20 cellular contexts compared by ENCODE assay signal in genomic region chr11:133889188-133889587, GRCh38. TPM values are rescaled to one million over a fixed set of nuclear protein-coding genes. Genes with fewer than 3 reads are reported as not detected.
DNase-seq lines count a peak whose midpoint lies in the region; ATAC-seq lines count a peak whose summit lies in the region.
"Had no signal": no experiment of that assay in that cellular context is flagged by ENCODE, and none has a peak within 500 bp of the region (broad histone marks: within the 10 kb centered on the region; RNA-seq: fewer than 3 reads in every experiment).

No MANE protein-coding gene starts in this region.

- peaks cover 23% of the 10 kb centered on the region for H3K9me3 ChIP-seq in BLaER1
- peaks cover 9 to 25% (median 17%) of the 10 kb centered on the region in 11 experiments; a peak in 21 of 22 replicates for H3K9me3 ChIP-seq in BLaER1 treated with 17β-estradiol and CSF1 and Interleukin-3, amounts not matched to agents 10 nM and 100 nM (replicated peaks in 1 of 11)

- H3K4me1 Mint-ChIP-seq in activated CD8-positive, alpha-beta T cell treated with anti-CD3 and anti-CD28 coated beads, Interleukin-2, amount 10 ng/mL, durations not matched to agents 7 days and 5 days (ENCODE audit: low read depth) = no peaks in the 10 kb centered on the region
- H3K4me1 Mint-ChIP-seq: CD14-positive monocyte; CD8-positive, alpha-beta memory T cell; GM23338; H9 had no signal

- H3K4me2 ChIP-seq in BLaER1 = peak overlapping the region; percentile 68
- H3K4me2 ChIP-seq in BLaER1 treated with 17β-estradiol and CSF1 and Interleukin-3, amounts not matched to agents 10 nM and 100 nM = peak overlapping the region in 8 of 11 experiments; percentile 7 to 85 (median 58); a peak in 14 of 22 replicates
- H3K4me2 ChIP-seq: GM23338 had no signal

- no peaks in the 10 kb centered on the region for H3K36me3 Mint-ChIP-seq in activated CD8-positive, alpha-beta T cell treated with anti-CD3 and anti-CD28 coated beads, Interleukin-2, amount 10 ng/mL, durations not matched to agents 7 days and 5 days (ENCODE audit: low read depth)
- H3K36me3 Mint-ChIP-seq: CD14-positive monocyte; CD8-positive, alpha-beta memory T cell had no signal

- peaks cover 71% of the 10 kb centered on the region for H3K4me1 ChIP-seq in BLaER1
- peaks cover 6 to 76% (median 54%) of the 10 kb centered on the region in 10 experiments; a peak in 17 of 20 replicates for H3K4me1 ChIP-seq in BLaER1 treated with 17β-estradiol and CSF1 and Interleukin-3, amounts not matched to agents 10 nM and 100 nM

- H3K4me3 ChIP-seq in BLaER1 = no peak overlapping the region
- no peak overlapping the region for H3K4me3 ChIP-seq in BLaER1 treated with 17β-estradiol and CSF1 and Interleukin-3, amounts not matched to agents 10 nM and 100 nM
- H3K4me3 ChIP-seq: GM12878, GM23338 had no signal

- H3K36me3 ChIP-seq in BLaER1 = no peaks in the 10 kb centered on the region
- H3K36me3 ChIP-seq in BLaER1 treated with 17β-estradiol and CSF1 and Interleukin-3, amounts not matched to agents 10 nM and 100 nM = no peaks in the 10 kb centered on the region

- DNase-seq in mesenteric fat pad (ENCODE audit: low spot score) (peak; percentile 55), kidney glomerular epithelial cell (lab: John Stamatoyannopoulos, UW) (no peak), NCI-H748 (lab: John Stamatoyannopoulos, UW; ENCODE audit: unreplicated experiment) (no peak)
- DNase-seq in activated CD8-positive, alpha-beta T cell treated with anti-CD3 and anti-CD28 coated beads, Interleukin-2, amount 10 ng/mL, durations not matched to agents 7 days and 5 days = no peak
- DNase-seq: CD4-positive, alpha-beta T cell; CD8-positive, alpha-beta memory T cell; DMS 273 treated with DMSO at 0.1 percent for 48 hours; DMS79; EL; GDM1; H9 had no signal

- POLR2A ChIA-PET in activated CD8-positive, alpha-beta T cell treated with anti-CD3 and anti-CD28 coated beads, Interleukin-2, amount 10 ng/mL, durations not matched to agents 7 days and 5 days (lab: Charles Lee) = no interaction called here

- H3K4me3 Mint-ChIP-seq in activated CD8-positive, alpha-beta T cell treated with anti-CD3 and anti-CD28 coated beads, Interleukin-2, amount 10 ng/mL, durations not matched to agents 7 days and 5 days = no peak overlapping the region
- H3K4me3 Mint-ChIP-seq: CD14-positive monocyte; CD4-positive, alpha-beta T cell; CD8-positive, alpha-beta memory T cell; GM23338; H9 had no signal

- no peak overlapping the region for H3K9ac ChIP-seq in BLaER1
- H3K9ac ChIP-seq in BLaER1 treated with 17β-estradiol and CSF1 and Interleukin-3, amounts not matched to agents 10 nM and 100 nM = no peak overlapping the region

- no peak for ATAC-seq in activated CD8-positive, alpha-beta T cell treated with anti-CD3 and anti-CD28 coated beads, Interleukin-2, amount 10 ng/mL, durations not matched to agents 7 days and 5 days
- ATAC-seq: GM12878, GM23338, HCT116 had no signal

- H3K27ac Mint-ChIP-seq in activated CD8-positive, alpha-beta T cell treated with anti-CD3 and anti-CD28 coated beads, Interleukin-2, amount 10 ng/mL, durations not matched to agents 7 days and 5 days = no peak overlapping the region
- H3K27ac Mint-ChIP-seq: CD14-positive monocyte; CD4-positive, alpha-beta T cell; CD8-positive, alpha-beta memory T cell; GM23338; H9 had no signal

- CTCF ChIA-PET in activated CD8-positive, alpha-beta T cell treated with anti-CD3 and anti-CD28 coated beads, Interleukin-2, amount 10 ng/mL, durations not matched to agents 7 days and 5 days (lab: Charles Lee) = no interaction called here

- peak overlapping the region; percentile 38 for H3K27ac ChIP-seq in BLaER1
- no peak overlapping the region for H3K27ac ChIP-seq in BLaER1 treated with 17β-estradiol and CSF1 and Interleukin-3, amounts not matched to agents 10 nM and 100 nM

- peaks cover 43% of the 10 kb centered on the region for H3K27me3 Mint-ChIP-seq in activated CD8-positive, alpha-beta T cell treated with anti-CD3 and anti-CD28 coated beads, Interleukin-2, amount 10 ng/mL, durations not matched to agents 7 days and 5 days (ENCODE audit: low read depth)

- H4K20me1 ChIP-seq in BLaER1 = no peaks in the 10 kb centered on the region
- no peaks in the 10 kb centered on the region for H4K20me1 ChIP-seq in BLaER1 treated with 17β-estradiol and CSF1 and Interleukin-3, amounts not matched to agents 10 nM and 100 nM

- H3K9me3 Mint-ChIP-seq in activated CD8-positive, alpha-beta T cell treated with anti-CD3 and anti-CD28 coated beads, Interleukin-2, amount 10 ng/mL, durations not matched to agents 7 days and 5 days (ENCODE audit: insufficient read depth) = no peaks in the 10 kb centered on the region
- H3K9me3 Mint-ChIP-seq: GM23338 had no signal

- no peaks in the 10 kb centered on the region for H3K27me3 ChIP-seq in BLaER1
- H3K27me3 ChIP-seq in BLaER1 treated with 17β-estradiol and CSF1 and Interleukin-3, amounts not matched to agents 10 nM and 100 nM = no peaks in the 10 kb centered on the region

RNA-seq across cellular contexts. Expression of gene SPATA19, which starts 43.9 kb away (rescaled TPM):
- total RNA-seq in mesenteric fat pad = not detected
- not detected for total RNA-seq in activated CD8-positive, alpha-beta T cell treated with anti-CD3 and anti-CD28 coated beads, Interleukin-2, amount 10 ng/mL, durations not matched to agents 7 days and 5 days
- total RNA-seq: A172; A673; CD4-positive, alpha-beta T cell; CD8-positive, alpha-beta memory T cell; GM12878; GM23338; H4; H9 had no signal
